Comparison of ENCODE assay signal across 8 cellular contexts in genomic region chr2:147845608-147846002, GRCh38. TPM values are rescaled to one million over a fixed set of nuclear protein-coding genes. Genes with fewer than 3 reads are reported as not detected.
A peak's percentile ranks its signal among the peaks of the same experiment; 100 is the strongest.
DNase-seq lines count a peak whose midpoint lies in the region; ATAC-seq, FAIRE-seq and TF ChIP-seq lines count a peak whose summit lies in the region.

No MANE protein-coding gene starts in this region.

- no peak for ATAC-seq in HG02571 (IDR thresholded peaks at IDR 0.05; ENCODE audit: unreplicated experiment)
- ATAC-seq in activated CD4-positive, CD25-positive, alpha-beta regulatory T cell treated with anti-CD3 and anti-CD28 coated beads, Interleukin-2, amount 50 U/mL, for 24 hours = no peak

- H3K4me3 ChIP-seq in HEK293 (ENCODE audit: low read depth, low read length) (peak overlapping the region; percentile 68), astrocyte (ENCODE audit: insufficient read depth, low read depth, low read length) (peak overlapping the region; percentile 93), liver (ENCODE audit: low read depth in 1 of 3, low read length in 3 of 3) (peak overlapping the region; percentile 80 to 99 (median 82)), tibial nerve (peak overlapping the region; percentile 78 to 89 (median 83))

- FAIRE-seq in astrocyte (lab: Jason Lieb, UNC) = no peak

- H3K27me3 Mint-ChIP-seq in astrocyte (ENCODE audit: low read depth, unreplicated experiment) = no peaks in the 10 kb centered on the region

- H3K4me1 Mint-ChIP-seq in astrocyte (ENCODE audit: low read depth, unreplicated experiment) = peaks cover 18% of the 10 kb centered on the region

- CTCF ChIA-PET in HEK293 (lab: Yijun Ruan, JAX) = interaction anchor here (1.3 kb wide), 1 partner anchor 65 kb away, joined by 5 read pairs; no protein-coding TSS in a partner anchor

- POLR2A ChIA-PET in HEK293 (lab: Yijun Ruan, JAX) = no interaction called here

- peak; percentile 8 for DNase-seq in AG08395 (ENCODE audit: low spot score)
- peak; percentile 37 for DNase-seq in astrocyte (ENCODE audit: low read depth)
- DNase-seq in tibial nerve (ENCODE audit: low spot score in 2 of 2) = no peak
- no peak for DNase-seq in islet precursor cell

- peaks cover 24% of the 10 kb centered on the region for H3K4me1 ChIP-seq in HEK293 (ENCODE audit: control insufficient read depth, insufficient read depth, low read length)
- peaks cover 8% of the 10 kb centered on the region for H3K4me1 ChIP-seq in astrocyte (ENCODE audit: insufficient read depth, low read length)
- H3K4me1 ChIP-seq in liver (ENCODE audit: control insufficient read depth in 4 of 4, insufficient read depth in 4 of 4, low read length in 3 of 4) = peaks cover 0 to 19% (median 7%) of the 10 kb centered on the region in 4 donors
- peaks cover 0 to 55% (median 9%) of the 10 kb centered on the region in 4 donors for H3K4me1 ChIP-seq in tibial nerve

- peak overlapping the region; percentile 21 for H2AFZ ChIP-seq in astrocyte (ENCODE audit: low read depth, low read length)

- H4K20me1 ChIP-seq in astrocyte (ENCODE audit: insufficient read depth, low read length) = peaks cover 47% of the 10 kb centered on the region

- peaks cover 54% of the 10 kb centered on the region for H3K79me2 ChIP-seq in astrocyte (ENCODE audit: insufficient read depth, low read length)

- no peak for TF ChIP-seq POLR2A in tibial nerve (IDR thresholded peaks at IDR 0.05)

- no peak for TF ChIP-seq RAD21 in liver (IDR thresholded peaks at IDR 0.05)

- H3K27ac ChIP-seq in HEK293 (ENCODE audit: extremely low read depth, low read depth, low read length) = peak overlapping the region; percentile 38; the same call in 1 of the 2 replicates
- no peak overlapping the region for H3K27ac ChIP-seq in astrocyte (ENCODE audit: low read depth, low read length)
- H3K27ac ChIP-seq in liver (ENCODE audit: low read depth in 1 of 2, low read length in 2 of 2) = peak overlapping the region; percentile 35 to 80
- peak overlapping the region in 3 of 4 donors; percentile 78 to 99 (median 95) for H3K27ac ChIP-seq in tibial nerve

- peak overlapping the region; percentile 34 for H3K27ac Mint-ChIP-seq in astrocyte (ENCODE audit: unreplicated experiment)

- H3K9me3 ChIP-seq in HEK293 (ENCODE audit: control insufficient read depth, insufficient read depth, low read depth, low read length) (no peaks in the 10 kb centered on the region), astrocyte (ENCODE audit: insufficient read depth, low read depth, low read length) (no peaks in the 10 kb centered on the region), liver (ENCODE audit: control insufficient read depth in 4 of 4, low read length in 3 of 4) (no peaks in the 10 kb centered on the region), tibial nerve (no peaks in the 10 kb centered on the region)

- H3K4me2 ChIP-seq in astrocyte (ENCODE audit: low read length) = peak overlapping the region; percentile 99

- no peaks in the 10 kb centered on the region for H3K27me3 ChIP-seq in astrocyte (ENCODE audit: insufficient read depth, low read length)
- H3K27me3 ChIP-seq in liver (ENCODE audit: control insufficient read depth in 4 of 4, insufficient read depth in 4 of 4, low read length in 3 of 4) = no peaks in the 10 kb centered on the region
- no peaks in the 10 kb centered on the region for H3K27me3 ChIP-seq in tibial nerve

- WGBS in liver = under 1% methylated on average over 10 of the region's 10 CpGs
- 2 to 3% methylated on average over 10 of the region's 10 CpGs for WGBS in tibial nerve, 2 donors

- no peak for TF ChIP-seq CTCF in HEK293 (tag by site-specific recombination; IDR thresholded peaks at IDR 0.05)
- TF ChIP-seq CTCF in astrocyte (IDR thresholded peaks at IDR 0.05; ENCODE audit: insufficient read depth, low read depth, low read length) = no peak
- TF ChIP-seq CTCF in liver (IDR thresholded peaks at IDR 0.05; ENCODE audit: low read depth, low read length, missing input control) = no peak
- TF ChIP-seq CTCF in tibial nerve (IDR thresholded peaks at IDR 0.05) = no peak

- H3K9me3 Mint-ChIP-seq in astrocyte (ENCODE audit: unreplicated experiment) = no peaks in the 10 kb centered on the region

- TF ChIP-seq EP300 in tibial nerve (IDR thresholded peaks at IDR 0.05) = no peak

- no peaks in the 10 kb centered on the region for H3K36me3 Mint-ChIP-seq in astrocyte (ENCODE audit: low read depth, unreplicated experiment)

- H3K4me3 Mint-ChIP-seq in astrocyte (ENCODE audit: unreplicated experiment) = peak overlapping the region; percentile 89

- H3K9ac ChIP-seq in astrocyte (ENCODE audit: low read length) (peak overlapping the region; percentile 94), liver (ENCODE audit: low read depth in 1 of 2, low read length in 2 of 2) (peak overlapping the region; percentile 52 to 82)

- H3K36me3 ChIP-seq in HEK293 (ENCODE audit: control insufficient read depth in 2 of 2, insufficient read depth in 1 of 2, low read length in 2 of 2) (no peaks in the 10 kb centered on the region), astrocyte (ENCODE audit: insufficient read depth, low read length) (no peaks in the 10 kb centered on the region), liver (ENCODE audit: control insufficient read depth in 4 of 4, insufficient read depth in 3 of 4, low read depth in 1 of 4, low read length in 3 of 4) (no peaks in the 10 kb centered on the region), tibial nerve (no peaks in the 10 kb centered on the region)

TF ChIP-seq in HEK293, 187 proteins besides CTCF, POLR2A, EP300 and RAD21 (continues in another document):
- no peak for TF ChIP-seq ZNF416 (tag by site-specific recombination; IDR thresholded peaks at IDR 0.05)
- no peak for TF ChIP-seq BCL6B (tag by site-specific recombination; IDR thresholded peaks at IDR 0.05)

TF ChIP-seq in liver, 16 proteins besides CTCF, POLR2A, EP300 and RAD21:
- TF ChIP-seq TAF1 (conservative IDR thresholded peaks at IDR 0.05) = no peak
- peak; percentile 60 for TF ChIP-seq YY1 (IDR thresholded peaks at IDR 0.05)
TF ChIP-seq in liver: peak in this region for 1.

RNA-seq across cellular contexts. Expression of gene ACVR2A, which starts 0.8 kb away (rescaled TPM):
- total RNA-seq in astrocyte (22.6 and 25.2 TPM in 2 replicates), liver (1 to 10 TPM; 7.1 to 9.5 TPM), tibial nerve (10 to 100 TPM; 17.7 to 26.4 (median 19.1) TPM)
- polyA plus RNA-seq in liver = 1 to 10 TPM; 2.2 to 5.4 TPM

Comparison
In these comparisons a context has a peak if more than half of its experiments do, and no peak if none do; other contexts are left out.
1. DNase-seq: peak in AG08395 (single experiment) and astrocyte (single experiment); none in tibial nerve (0 of 2) and islet precursor cell (single experiment).
2. Peak in every context shown above with its lines, with median percentiles within 50 percentile points of each other: H3K4me3 ChIP-seq.